ENCODE assay signal across 12 cellular contexts in genomic region chr13:99217461-99218101, GRCh38. TPM values are rescaled to one million over a fixed set of nuclear protein-coding genes. Genes with fewer than 3 reads are reported as not detected.
DNase-seq lines count a peak whose midpoint lies in the region; ATAC-seq, FAIRE-seq and TF ChIP-seq lines count a peak whose summit lies in the region.
"Had no signal": no experiment of that assay in that cellular context is flagged by ENCODE, and none has a peak within 500 bp of the region (broad histone marks: within the 10 kb centered on the region; RNA-seq: fewer than 3 reads in every experiment).

No MANE protein-coding gene starts in this region.

- no peak for TF ChIP-seq POLR2A in GM12891 (IDR thresholded peaks at IDR 0.05; ENCODE audit: low read depth, low read length)

- no peak for TF ChIP-seq CTCF in CD8-positive, alpha-beta T cell (IDR thresholded peaks at IDR 0.05)
- TF ChIP-seq CTCF in brain microvascular endothelial cell (IDR thresholded peaks at IDR 0.05; ENCODE audit: low read depth, low read length, missing control alignments) = no peak

- no peaks in the 10 kb centered on the region for H3K9me3 Mint-ChIP-seq in CD8-positive, alpha-beta T cell
- no peaks in the 10 kb centered on the region for H3K9me3 Mint-ChIP-seq in activated naive CD4-positive, alpha-beta T cell treated with anti-CD3 and anti-CD28 coated beads, Interleukin-2, amount 50 U/mL, for 72 hours
- no peaks in the 10 kb centered on the region for H3K9me3 Mint-ChIP-seq in natural killer cell treated with Interleukin-12 subunit alpha and Interleukin-12 subunit beta and Interleukin-15 and Interleukin-18, amount 100 ng/mL, for 72 hours

- CTCF ChIA-PET in CD8-positive, alpha-beta T cell (lab: Charles Lee) = interaction anchor here (1.0 to 3.2 kb wide), 10 partner anchors 11 to 49 kb away, joined by 3 to 30 read pairs (median 6); partner anchors contain the start of genes GPR18 and UBAC2

- peak overlapping the region; percentile 54 for H3K27ac ChIP-seq in CD8-positive, alpha-beta T cell (ENCODE audit: low read depth, low read length)
- H3K27ac ChIP-seq in brain microvascular endothelial cell = no peak overlapping the region

- in situ Hi-C loops in brain microvascular endothelial cell (cut with HindIII; ENCODE audit: low pct_ligation_motif_present, low sequenced_read_pairs) = no loop called here

- peaks cover 80% of the 10 kb centered on the region for H3K4me1 ChIP-seq in CD8-positive, alpha-beta T cell (ENCODE audit: insufficient read depth, low read length)

- H3K4me1 Mint-ChIP-seq in CD8-positive, alpha-beta T cell (ENCODE audit: low read depth) = peaks cover 81% of the 10 kb centered on the region
- peaks cover 69 to 75% of the 10 kb centered on the region in 2 donors for H3K4me1 Mint-ChIP-seq in natural killer cell treated with Interleukin-12 subunit alpha and Interleukin-12 subunit beta and Interleukin-15 and Interleukin-18, amount 100 ng/mL, for 72 hours (ENCODE audit: low read depth in 2 of 2)

- H3K4me3 Mint-ChIP-seq in CD8-positive, alpha-beta T cell = peak overlapping the region; percentile 88
- H3K4me3 Mint-ChIP-seq in natural killer cell treated with Interleukin-12 subunit alpha and Interleukin-12 subunit beta and Interleukin-15 and Interleukin-18, amount 100 ng/mL, for 72 hours = peak overlapping the region; percentile 90

- POLR2A ChIA-PET in CD8-positive, alpha-beta T cell (lab: Charles Lee) = interaction anchor here (0.7 to 3.2 kb wide), 8 partner anchors 10 to 154 kb away, joined by 3 to 38 read pairs (median 10); partner anchors contain the start of genes GPR18 and UBAC2

- ATAC-seq in CD8-positive, alpha-beta T cell = no peak
- no peak for ATAC-seq in activated naive CD4-positive, alpha-beta T cell treated with anti-CD3 and anti-CD28 coated beads, Interleukin-2, amount 50 U/mL, for 72 hours
- no peak for ATAC-seq in natural killer cell treated with Interleukin-12 subunit alpha and Interleukin-12 subunit beta and Interleukin-15 and Interleukin-18, amount 100 ng/mL, for 72 hours
- no peak for ATAC-seq in HG02759 (IDR thresholded peaks at IDR 0.05; ENCODE audit: unreplicated experiment)
- ATAC-seq: sciatic nerve had no signal

- intact Hi-C loops in CD8-positive, alpha-beta T cell (cut with DNase I, micrococcal nuclease) = loop anchor here (2.0 to 10.0 kb wide), 3 partner anchors 19 to 643 kb away; partner anchors contain the start of gene STK24 (in 1 of the 2)

- peak overlapping the region; percentile 99 for H3K27ac Mint-ChIP-seq in CD8-positive, alpha-beta T cell
- peak overlapping the region; percentile 81 to 95 for H3K27ac Mint-ChIP-seq in activated naive CD4-positive, alpha-beta T cell treated with anti-CD3 and anti-CD28 coated beads, Interleukin-2, amount 50 U/mL, for 72 hours
- peak overlapping the region; percentile 96 to 97 for H3K27ac Mint-ChIP-seq in natural killer cell treated with Interleukin-12 subunit alpha and Interleukin-12 subunit beta and Interleukin-15 and Interleukin-18, amount 100 ng/mL, for 72 hours

- no peaks in the 10 kb centered on the region for H3K27me3 ChIP-seq in CD8-positive, alpha-beta T cell (ENCODE audit: insufficient read depth, low read length)
- no peaks in the 10 kb centered on the region for H3K27me3 ChIP-seq in brain microvascular endothelial cell (replicated peaks)

- H3K36me3 Mint-ChIP-seq in CD8-positive, alpha-beta T cell = peaks cover 18% of the 10 kb centered on the region
- H3K36me3 Mint-ChIP-seq in activated naive CD4-positive, alpha-beta T cell treated with anti-CD3 and anti-CD28 coated beads, Interleukin-2, amount 50 U/mL, for 72 hours = peaks cover 15 to 19% of the 10 kb centered on the region in 2 donors
- peaks cover 6% of the 10 kb centered on the region for H3K36me3 Mint-ChIP-seq in natural killer cell treated with Interleukin-12 subunit alpha and Interleukin-12 subunit beta and Interleukin-15 and Interleukin-18, amount 100 ng/mL, for 72 hours

- peak overlapping the region; percentile 45 for H3K4me3 ChIP-seq in CD8-positive, alpha-beta T cell (ENCODE audit: low read depth, low read length)
- H3K4me3 ChIP-seq in brain microvascular endothelial cell (ENCODE audit: low read depth, low read length) = no peak overlapping the region

- DNase-seq in CD8-positive, alpha-beta T cell = peak in 4 of 7 experiments; percentile 41 to 75 (median 50)
- DNase-seq in NCI-H1092 treated with DMSO at 0.1 percent for 48 hours (lab: John Stamatoyannopoulos, UW) = peak; percentile 42
- DNase-seq in activated naive CD4-positive, alpha-beta T cell treated with anti-CD3 and anti-CD28 coated beads, Interleukin-2, amount 50 U/mL, for 72 hours (ENCODE audit: low spot score in 2 of 2) = peak in 1 of 2 donors; percentile 27
- no peak for DNase-seq in natural killer cell treated with Interleukin-12 subunit alpha and Interleukin-12 subunit beta and Interleukin-15 and Interleukin-18, amount 100 ng/mL, for 72 hours (ENCODE audit: low spot score)
- DNase-seq in DMS153 (lab: John Stamatoyannopoulos, UW) = no peak
- DNase-seq in GM12891 (ENCODE audit: insufficient read length, low spot score) = no peak
- no peak for DNase-seq in brain microvascular endothelial cell
- DNase-seq: NCI-H226 had no signal

- no peaks in the 10 kb centered on the region for H3K27me3 Mint-ChIP-seq in CD8-positive, alpha-beta T cell (ENCODE audit: low read depth)
- H3K27me3 Mint-ChIP-seq in natural killer cell treated with Interleukin-12 subunit alpha and Interleukin-12 subunit beta and Interleukin-15 and Interleukin-18, amount 100 ng/mL, for 72 hours = no peaks in the 10 kb centered on the region

- no peaks in the 10 kb centered on the region for H3K36me3 ChIP-seq in CD8-positive, alpha-beta T cell (ENCODE audit: insufficient read depth, low read length)
- H3K36me3 ChIP-seq in brain microvascular endothelial cell (replicated peaks) = no peaks in the 10 kb centered on the region

- H3K9me3 ChIP-seq in CD8-positive, alpha-beta T cell (ENCODE audit: low read length) = no peaks in the 10 kb centered on the region

- FAIRE-seq in GM12891 (lab: Jason Lieb, UNC) = no peak
- FAIRE-seq: astrocyte had no signal

TF ChIP-seq in GM12891, 5 proteins besides CTCF, POLR2A, EP300 and RAD21:
- TF ChIP-seq PAX5 (IDR thresholded peaks at IDR 0.05; ENCODE audit: insufficient read depth, low read length, severe bottlenecking) (no peak), TAF1 (IDR thresholded peaks at IDR 0.05; ENCODE audit: low read depth, low read length) (no peak)

RNA-seq across cellular contexts. Expression of gene UBAC2, which starts 16.9 kb away (rescaled TPM):
- total RNA-seq in CD8-positive, alpha-beta T cell = 10 to 100 TPM; 62.0 to 63.0 TPM
- total RNA-seq in activated naive CD4-positive, alpha-beta T cell treated with anti-CD3 and anti-CD28 coated beads, Interleukin-2, amount 50 U/mL, for 72 hours = 10 to 100 TPM; 52.4 to 55.6 TPM
- total RNA-seq in natural killer cell treated with Interleukin-12 subunit alpha and Interleukin-12 subunit beta and Interleukin-15 and Interleukin-18, amount 100 ng/mL, for 72 hours = 10 to 100 TPM; 55.9 to 58.0 TPM
- 20.5 TPM for polyA plus RNA-seq in GM12891 (2012; ENCODE audit: low read depth, missing spikeins)

RNA-seq across cellular contexts. Expression of gene GPR18, which starts 40.6 kb away (rescaled TPM):
- 10 to 100 TPM; 31.9 to 36.2 TPM for total RNA-seq in CD8-positive, alpha-beta T cell
- total RNA-seq in activated naive CD4-positive, alpha-beta T cell treated with anti-CD3 and anti-CD28 coated beads, Interleukin-2, amount 50 U/mL, for 72 hours = 1 to 10 TPM; 2.0 to 8.4 TPM
- total RNA-seq in natural killer cell treated with Interleukin-12 subunit alpha and Interleukin-12 subunit beta and Interleukin-15 and Interleukin-18, amount 100 ng/mL, for 72 hours = 10 to 100 TPM; 13.0 to 20.6 TPM
- polyA plus RNA-seq in GM12891 (2012; ENCODE audit: low read depth, missing spikeins) = 2.3 TPM
- total RNA-seq: M059J, sciatic nerve had no signal

Comparison
In these comparisons a context has a peak if more than half of its experiments do, and no peak if none do; other contexts are left out.
1. DNase-seq: peak in CD8-positive, alpha-beta T cell (4 of 7) and NCI-H1092 treated with DMSO at 0.1 percent for 48 hours (single experiment); none in natural killer cell treated with Interleukin-12 subunit alpha and Interleukin-12 subunit beta and Interleukin-15 and Interleukin-18, amount 100 ng/mL, for 72 hours (single experiment), DMS153 (single experiment), GM12891 (single experiment) and brain microvascular endothelial cell (single experiment).
2. Peak in every context shown above with its lines, with median percentiles within 50 percentile points of each other: H3K27ac Mint-ChIP-seq.